ENCODE assay signal across 1 cellular context in genomic region chr10:96212911-96213310, GRCh38.
TF ChIP-seq lines count a peak whose summit lies in the region.

No MANE protein-coding gene starts in this region.

TF ChIP-seq in SK-N-SH, 30 proteins besides CTCF, POLR2A, EP300 and RAD21 (continued from another document):
- no peak for TF ChIP-seq USF1 (IDR thresholded peaks at IDR 0.05; ENCODE audit: borderline replicate concordance, low read depth)
- no peak for TF ChIP-seq MXI1 (IDR thresholded peaks at IDR 0.05; ENCODE audit: low read depth, low read length)
- TF ChIP-seq MEF2A (IDR thresholded peaks at IDR 0.05; ENCODE audit: borderline replicate concordance, low read depth), result no peak
- no peak for TF ChIP-seq TAF1 (IDR thresholded peaks at IDR 0.05; ENCODE audit: borderline replicate concordance, low read depth, low read length)
- no peak for TF ChIP-seq GABPA (IDR thresholded peaks at IDR 0.05; ENCODE audit: low read depth)
- TF ChIP-seq NRF1 (IDR thresholded peaks at IDR 0.05; ENCODE audit: low read depth, low read length), result no peak
- TF ChIP-seq YY1 (IDR thresholded peaks at IDR 0.05; ENCODE audit: low read depth), result no peak
- no peak for TF ChIP-seq ZBTB33 (IDR thresholded peaks at IDR 0.05; ENCODE audit: borderline replicate concordance, low read depth)
- no peak for TF ChIP-seq TEAD4 (IDR thresholded peaks at IDR 0.05; ENCODE audit: borderline replicate concordance, insufficient read depth)
